ENCODE assay signal across 8 cellular contexts in the genomic region with DNA sequence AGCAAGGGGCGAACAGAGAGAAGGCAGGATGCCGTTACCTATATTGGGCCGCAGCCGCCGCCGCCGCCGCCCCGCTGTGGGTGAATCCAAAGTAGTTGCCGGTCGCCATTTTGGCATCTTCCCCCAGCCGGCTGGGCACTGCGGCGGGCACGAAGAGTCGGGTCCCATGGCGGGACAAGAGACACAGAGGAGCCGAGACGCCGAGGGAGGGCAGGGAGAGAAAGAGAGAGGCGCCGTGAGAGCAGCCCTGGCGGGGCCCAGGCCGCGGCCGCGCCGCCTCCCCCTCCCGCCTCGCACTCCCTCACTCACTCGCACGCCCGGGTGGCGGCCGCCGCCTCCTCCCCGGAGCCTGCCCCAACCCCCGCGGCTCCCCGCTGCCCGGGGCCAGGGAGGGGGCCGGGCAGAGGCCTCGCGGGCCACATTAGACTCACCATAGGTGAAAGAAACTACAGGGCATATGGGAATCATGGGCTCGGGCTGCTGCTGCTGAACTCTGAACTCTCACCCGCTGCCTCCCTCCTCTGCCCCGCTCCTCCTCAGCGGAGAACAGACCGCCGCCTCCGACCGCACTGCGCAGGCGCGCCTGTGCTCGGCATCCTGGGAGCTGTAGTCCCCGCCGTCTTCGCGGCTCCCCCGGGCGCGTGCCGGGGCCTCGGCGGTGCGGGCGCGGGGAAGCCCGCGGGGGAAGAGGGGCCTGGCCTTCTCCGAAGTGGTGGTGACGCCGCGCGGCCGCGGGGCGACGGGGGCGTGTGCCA. TPM values are rescaled to one million over a fixed set of nuclear protein-coding genes. Genes with fewer than 3 reads are reported as not detected.
DNase-seq lines count a peak whose midpoint lies in the region; ATAC-seq, FAIRE-seq and TF ChIP-seq lines count a peak whose summit lies in the region.

TSS of gene ZFR (minus strand) at position 550 of the 755 bp plus-strand sequence. CDS start at position 468, 82 bp downstream.

- H3K4me3 ChIP-seq in right cardiac atrium (ENCODE audit: low read length) (peak within 1 kb of the TSS; percentile 89), uterus (peak within 1 kb of the TSS; percentile 65 to 97)

- ATAC-seq in HG02973 (IDR thresholded peaks at IDR 0.05; ENCODE audit: unreplicated experiment) (peak; percentile 75), right cardiac atrium (peak; percentile 98)

- FAIRE-seq in GM18507 (lab: Jason Lieb, UNC): peak; percentile 84

- peak; percentile 92 for DNase-seq in GM18507 (ENCODE audit: extremely low spot score, insufficient read length, low read depth)
- DNase-seq in NCI-H1930 (lab: John Stamatoyannopoulos, UW): peak; percentile 90 to 95
- peak; percentile 36 to 93 (median 86) for DNase-seq in anterior cingulate cortex (lab: John Stamatoyannopoulos, UW)
- peak; percentile 94 to 97 (median 96) for DNase-seq in right cardiac atrium
- peak; percentile 91 for DNase-seq in putamen (ENCODE audit: low spot score)
- peak; percentile 90 to 91 for DNase-seq in uterus

- H3K36me3 ChIP-seq in uterus: no peaks in the 10 kb centered on the region

- TF ChIP-seq POLR2A in uterus (IDR thresholded peaks at IDR 0.05): peak; percentile 76 to 87

- H3K27ac ChIP-seq in right cardiac atrium (ENCODE audit: low read length) (peak within 1 kb of the TSS; percentile 94), uterus (peak within 1 kb of the TSS; percentile 89 to 97)

- peaks cover 5% of the 10 kb centered on the region for H3K4me1 ChIP-seq in right cardiac atrium (ENCODE audit: control insufficient read depth, insufficient read depth, low read length)
- peaks cover 0 to 8% of the 10 kb centered on the region in 2 donors for H3K4me1 ChIP-seq in uterus

- TF ChIP-seq CTCF in uterus (IDR thresholded peaks at IDR 0.05): no peak

- H3K27me3 ChIP-seq in right cardiac atrium (ENCODE audit: control insufficient read depth, insufficient read depth) (no peaks in the 10 kb centered on the region), uterus (no peaks in the 10 kb centered on the region)

- intact Hi-C loops in T-helper 2 cell treated with Interferon-gamma antibody and Interleukin-4, amounts not matched to agents 100 ng/mL and 5 ng/mL, for 36 hours (cut with micrococcal nuclease): loop anchor here (1.0 to 2.0 kb wide), 4 partner anchors 131 to 912 kb away; partner anchors contain the start of genes C5orf22, DROSHA, GOLPH3 and SUB1
- intact Hi-C loops in right cardiac atrium (cut with DNase I): no loop called here
- intact Hi-C loops in uterus (cut with DNase I; ENCODE audit: low total_unique reads): no loop called here

- under 1% methylated on average over 79 of the region's 81 CpGs for WGBS in right cardiac atrium

- H3K9me3 ChIP-seq in right cardiac atrium (ENCODE audit: control insufficient read depth, low read length) (peaks cover 3% of the 10 kb centered on the region), uterus (no peaks in the 10 kb centered on the region)

RNA-seq across cellular contexts. Expression of gene ZFR, which starts in this region (rescaled TPM):
- total RNA-seq in T-helper 2 cell treated with Interferon-gamma antibody and Interleukin-4, amounts not matched to agents 100 ng/mL and 5 ng/mL, for 36 hours: 50.8 and 50.9 TPM in 2 replicates
- total RNA-seq in right cardiac atrium: 10 to 100 TPM; 54.6 to 58.7 (median 55.9) TPM
- polyA plus RNA-seq in right cardiac atrium: 28.9 TPM
- 100 to 1,000 TPM in 1 of 4 donors, 10 to 100 TPM in 3; 54.1 to 108 (median 72.5) TPM for total RNA-seq in uterus

Comparison
In these comparisons a context has a peak if more than half of its experiments do, and no peak if none do; other contexts are left out.
1. Peak in every context shown above with its lines: DNase-seq, ATAC-seq, H3K4me3 ChIP-seq and H3K27ac ChIP-seq.